7 cellular contexts compared by ENCODE assay signal in the genomic region with DNA sequence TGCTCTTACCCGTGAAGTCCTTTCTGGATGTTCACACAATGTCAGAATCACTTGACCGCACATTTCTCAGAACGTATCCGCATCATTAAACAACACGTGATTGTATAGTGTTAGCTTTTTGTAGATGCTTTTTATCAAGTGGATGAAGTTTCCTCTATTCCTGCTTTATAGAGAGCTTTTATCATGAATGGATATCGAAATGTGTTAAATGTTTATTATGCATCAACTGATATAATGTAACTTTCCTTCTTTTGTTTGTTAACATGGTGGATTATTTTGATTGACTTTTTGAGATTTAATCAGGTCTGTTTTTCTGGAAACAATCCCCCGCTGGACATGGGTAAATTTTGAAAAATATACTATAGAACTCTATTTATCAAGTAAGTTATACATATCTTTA. TPM values are rescaled to one million over a fixed set of nuclear protein-coding genes. Genes with fewer than 3 reads are reported as not detected.
A peak's percentile ranks its signal among the peaks of the same experiment; 100 is the strongest.
DNase-seq lines count a peak whose midpoint lies in the region; ATAC-seq and TF ChIP-seq lines count a peak whose summit lies in the region.
"Not testable (repeated sequence)": the region's sequence is repeated elsewhere in the genome, so short reads cannot be mapped to it uniquely, and the experiment has no call there.
"Had no signal": no experiment of that assay in that cellular context is flagged by ENCODE, and none has a peak within 500 bp of the region (broad histone marks: within the 10 kb centered on the region; RNA-seq: fewer than 3 reads in every experiment).

OR2A7 (minus strand) TSS at position 101 of the 400 bp plus-strand sequence. CDS start 5,164 bp downstream, outside the sequence.

- H3K9me3 Mint-ChIP-seq in mesothelial cell of epicardium, result not testable (repeated sequence)

- not testable (repeated sequence) for H3K4me3 ChIP-seq in Peyer's patch, colonic mucosa, suprapubic skin, upper lobe of right lung

- H3K9ac ChIP-seq in colonic mucosa (ENCODE audit: low read depth in 2 of 2, low read length in 2 of 2), result not testable (repeated sequence)

- TF ChIP-seq CTCF in Peyer's patch (IDR thresholded peaks at IDR 0.05); colonic mucosa (IDR thresholded peaks at IDR 0.05); mesothelial cell of epicardium (IDR thresholded peaks at IDR 0.05; ENCODE audit: unreplicated experiment); suprapubic skin (IDR thresholded peaks at IDR 0.05); upper lobe of right lung (IDR thresholded peaks at IDR 0.05): not testable (repeated sequence)

- H3K9me3 ChIP-seq in Peyer's patch, colonic mucosa, suprapubic skin, upper lobe of right lung: not testable (repeated sequence)

- H3K4me1 ChIP-seq in Peyer's patch, colonic mucosa, suprapubic skin, upper lobe of right lung: not testable (repeated sequence)

- H3K27ac Mint-ChIP-seq in mesothelial cell of epicardium, result not testable (repeated sequence)

- not testable (repeated sequence) for DNase-seq in Peyer's patch; colonic mucosa; mesothelial cell of epicardium (ENCODE audit: low spot score in 2 of 2, unreplicated experiment in 2 of 2); suprapubic skin (ENCODE audit: low spot score in 2 of 2); upper lobe of right lung
- peak; percentile 1 for DNase-seq in left kidney (ENCODE audit: low read depth, low spot score)

- H3K27me3 Mint-ChIP-seq in mesothelial cell of epicardium (ENCODE audit: low read depth), result not testable (repeated sequence)

- intact Hi-C loops in colonic mucosa (cut with DNase I); upper lobe of right lung (cut with DNase I): not testable (repeated sequence)

- not testable (repeated sequence) for TF ChIP-seq POLR2A in Peyer's patch (IDR thresholded peaks at IDR 0.05); suprapubic skin (IDR thresholded peaks at IDR 0.05)

- WGBS in suprapubic skin, result 96% methylated on average over 6 of the region's 7 CpGs

- H3K4me1 Mint-ChIP-seq in mesothelial cell of epicardium, result not testable (repeated sequence)

- H3K4me3 Mint-ChIP-seq in mesothelial cell of epicardium, result not testable (repeated sequence)

- not testable (repeated sequence) for TF ChIP-seq EP300 in suprapubic skin (IDR thresholded peaks at IDR 0.05)

- H3K36me3 ChIP-seq in Peyer's patch, colonic mucosa, suprapubic skin, upper lobe of right lung: not testable (repeated sequence)

- not testable (repeated sequence) for H3K36me3 Mint-ChIP-seq in mesothelial cell of epicardium

- not testable (repeated sequence) for H3K27me3 ChIP-seq in Peyer's patch, colonic mucosa, suprapubic skin, upper lobe of right lung

- not testable (repeated sequence) for ATAC-seq in upper lobe of right lung

- H3K27ac ChIP-seq in Peyer's patch, colonic mucosa, suprapubic skin, upper lobe of right lung: not testable (repeated sequence)

RNA-seq across cellular contexts. Expression of gene OR2A7, which starts in this region (rescaled TPM):
- total RNA-seq in Peyer's patch (10 to 100 TPM in 3 of 4 donors, not detected in 1; 10.9 to 40.3 (median 34.3) TPM), colonic mucosa (10 to 100 TPM; 10.7 to 13.1 TPM), mesothelial cell of epicardium (10.8 to 11.3 TPM (median 11.1 TPM) in 3 replicates), suprapubic skin (10 to 100 TPM; 14.6 to 64.2 (median 42.0) TPM), upper lobe of right lung (13.9 TPM)
- total RNA-seq: A172 had no signal
